In the genomic region with DNA sequence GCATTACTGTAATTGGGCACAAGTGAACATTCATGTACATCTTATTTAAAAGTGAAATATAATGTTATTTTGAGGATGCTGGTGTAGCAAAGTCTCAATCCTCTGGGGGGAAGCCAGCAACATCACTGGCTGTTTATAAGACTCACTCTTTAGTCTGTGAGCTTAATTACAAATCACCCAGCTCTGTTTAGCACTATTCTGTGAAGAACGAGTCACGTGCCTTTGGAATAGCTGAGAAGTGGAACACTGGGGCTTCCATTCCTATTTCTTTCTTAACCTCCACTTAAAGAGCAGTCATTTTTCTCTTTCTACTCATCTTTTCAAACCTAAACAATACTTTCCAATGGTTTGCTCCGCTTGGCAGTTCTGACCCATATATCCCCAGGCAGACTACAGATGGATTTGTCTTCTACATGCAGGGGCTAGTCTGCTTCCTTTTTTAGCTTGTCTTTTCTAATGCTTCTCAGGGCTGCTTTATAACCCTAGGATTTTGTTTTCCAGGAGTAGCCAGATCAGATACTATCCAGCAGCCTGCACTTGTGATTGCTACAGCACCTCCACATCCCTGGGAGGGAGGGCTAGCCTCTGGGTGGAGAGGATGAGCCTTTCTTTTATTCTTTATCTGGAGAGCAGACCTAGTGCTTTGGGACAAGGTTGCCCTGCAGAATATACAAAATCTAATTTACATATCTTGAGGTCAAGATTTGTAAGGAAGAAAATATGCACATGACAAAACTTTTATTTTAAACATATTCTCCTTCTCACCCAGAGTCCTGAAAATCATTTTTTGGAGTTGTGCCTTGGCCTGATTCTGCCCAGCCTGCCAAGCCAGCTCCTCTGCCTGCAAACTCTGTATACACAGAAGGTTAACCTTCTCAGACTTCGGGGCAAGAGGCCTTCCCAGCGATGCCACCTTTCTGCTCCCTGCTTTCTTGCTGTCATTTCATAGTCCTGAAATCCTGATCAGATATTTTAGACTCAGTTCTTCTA, we compare ENCODE assay signal across 15 cellular contexts.
DNase-seq lines count a peak whose midpoint lies in the region; ATAC-seq, FAIRE-seq and TF ChIP-seq lines count a peak whose summit lies in the region.
"Had no signal": no experiment of that assay in that cellular context is flagged by ENCODE, and none has a peak within 500 bp of the region (broad histone marks: within the 10 kb centered on the region; RNA-seq: fewer than 3 reads in every experiment).

No MANE protein-coding gene starts in this region.

- no peak for FAIRE-seq in bronchial epithelial cell (lab: Jason Lieb, UNC)
- FAIRE-seq: endometrium had no signal

- peaks cover 17% of the 10 kb centered on the region for H3K4me1 ChIP-seq in mesodermal cell (ENCODE audit: control insufficient read depth, insufficient read depth, low read length, poor library complexity, severe bottlenecking)
- H3K4me1 ChIP-seq: breast epithelium, tibial nerve had no signal

- H3K27ac Mint-ChIP-seq in type B pancreatic cell: peak overlapping the region; percentile 12
- no peak overlapping the region for H3K27ac Mint-ChIP-seq in activated CD4-positive, alpha-beta memory T cell treated with anti-CD3 and anti-CD28 coated beads for 36 hours
- no peak overlapping the region for H3K27ac Mint-ChIP-seq in CD4-positive, alpha-beta T cell

- peak overlapping the region; percentile 43 for H3K27ac ChIP-seq in mesodermal cell (ENCODE audit: low read depth, low read length, severe bottlenecking)
- no peak overlapping the region for H3K27ac ChIP-seq in CD4-positive, alpha-beta T cell (ENCODE audit: low read depth, low read length)
- H3K27ac ChIP-seq: breast epithelium, left ventricle myocardium inferior, tibial nerve had no signal

- no peaks in the 10 kb centered on the region for H3K9me3 ChIP-seq in mesodermal cell (ENCODE audit: control insufficient read depth, low read length)
- no peaks in the 10 kb centered on the region for H3K9me3 ChIP-seq in CD4-positive, alpha-beta T cell (ENCODE audit: control insufficient read depth, low read length)
- H3K9me3 ChIP-seq: breast epithelium, left ventricle myocardium inferior, tibial nerve had no signal

- peaks cover 18% of the 10 kb centered on the region for H3K4me1 Mint-ChIP-seq in type B pancreatic cell (ENCODE audit: unreplicated experiment)
- H3K4me1 Mint-ChIP-seq in activated CD4-positive, alpha-beta memory T cell treated with anti-CD3 and anti-CD28 coated beads for 36 hours (ENCODE audit: low read depth): no peaks in the 10 kb centered on the region
- no peaks in the 10 kb centered on the region for H3K4me1 Mint-ChIP-seq in CD4-positive, alpha-beta T cell (ENCODE audit: low read depth)

- POLR2A ChIA-PET in activated CD4-positive, alpha-beta memory T cell treated with anti-CD3 and anti-CD28 coated beads for 36 hours (lab: Charles Lee): no interaction called here
- POLR2A ChIA-PET in CD4-positive, alpha-beta T cell (lab: Charles Lee): no interaction called here

- H3K36me3 Mint-ChIP-seq in type B pancreatic cell: no peaks in the 10 kb centered on the region
- no peaks in the 10 kb centered on the region for H3K36me3 Mint-ChIP-seq in activated CD4-positive, alpha-beta memory T cell treated with anti-CD3 and anti-CD28 coated beads for 36 hours
- H3K36me3 Mint-ChIP-seq in CD4-positive, alpha-beta T cell (ENCODE audit: low read depth): no peaks in the 10 kb centered on the region

- TF ChIP-seq CTCF in bronchial epithelial cell (IDR thresholded peaks at IDR 0.05; ENCODE audit: insufficient read depth, low read length, severe bottlenecking) (no peak), type B pancreatic cell (conservative IDR thresholded peaks at IDR 0.05) (no peak)
- no peak for TF ChIP-seq CTCF in CD4-positive, alpha-beta T cell (IDR thresholded peaks at IDR 0.05)

- H3K36me3 ChIP-seq in bronchial epithelial cell (ENCODE audit: control insufficient read depth, insufficient read depth, low read length): no peaks in the 10 kb centered on the region
- no peaks in the 10 kb centered on the region for H3K36me3 ChIP-seq in mesodermal cell (ENCODE audit: control insufficient read depth, insufficient read depth, low read length)
- H3K36me3 ChIP-seq: breast epithelium, left ventricle myocardium inferior, tibial nerve had no signal

- CTCF ChIA-PET in activated CD4-positive, alpha-beta memory T cell treated with anti-CD3 and anti-CD28 coated beads for 36 hours (lab: Charles Lee): interaction anchor here (1.5 kb wide), 1 partner anchor 220 kb away, joined by 3 read pairs; no protein-coding TSS in a partner anchor
- CTCF ChIA-PET in CD4-positive, alpha-beta T cell (lab: Charles Lee): no interaction called here

- H3K27me3 Mint-ChIP-seq in type B pancreatic cell: no peaks in the 10 kb centered on the region
- H3K27me3 Mint-ChIP-seq in activated CD4-positive, alpha-beta memory T cell treated with anti-CD3 and anti-CD28 coated beads for 36 hours: peaks cover 2% of the 10 kb centered on the region
- H3K27me3 Mint-ChIP-seq in CD4-positive, alpha-beta T cell: peaks cover 6% of the 10 kb centered on the region

- 63 to 65% methylated on average over 3 of the region's 5 CpGs for WGBS in mesodermal cell (ENCODE audit: insufficient coverage in 2 of 2), 2 experiments

- H3K9me3 Mint-ChIP-seq in type B pancreatic cell: no peaks in the 10 kb centered on the region
- no peaks in the 10 kb centered on the region for H3K9me3 Mint-ChIP-seq in activated CD4-positive, alpha-beta memory T cell treated with anti-CD3 and anti-CD28 coated beads for 36 hours
- no peaks in the 10 kb centered on the region for H3K9me3 Mint-ChIP-seq in CD4-positive, alpha-beta T cell

- DNase-seq in left ventricle myocardium superior (no peak), Right ventricle myocardium inferior (ENCODE audit: missing footprints) (no peak), bronchial epithelial cell (ENCODE audit: low read depth) (peak; percentile 80), type B pancreatic cell (ENCODE audit: extremely low spot score, unreplicated experiment) (no peak)
- DNase-seq in activated CD4-positive, alpha-beta memory T cell treated with anti-CD3 and anti-CD28 coated beads for 36 hours: no peak
- DNase-seq in CD4-positive, alpha-beta T cell: no peak
- DNase-seq: activated naive CD4-positive, alpha-beta T cell; hippocampal formation; left ventricle myocardium inferior; stimulated activated CD4-positive, alpha-beta T cell treated with anti-CD3 and anti-CD28 coated beads, Interleukin-15, amount 100 ng/mL, for 24 hours had no signal

- intact Hi-C loops in left ventricle myocardium superior (cut with micrococcal nuclease) (no loop called here), Right ventricle myocardium inferior (cut with DNase I) (no loop called here)
- intact Hi-C loops in activated CD4-positive, alpha-beta memory T cell treated with anti-CD3 and anti-CD28 coated beads for 36 hours (cut with micrococcal nuclease): no loop called here
- intact Hi-C loops in CD4-positive, alpha-beta T cell (cut with DNase I, micrococcal nuclease): no loop called here

- H3K4me3 ChIP-seq in bronchial epithelial cell (ENCODE audit: low read depth, low read length) (no peak overlapping the region), mesodermal cell (ENCODE audit: extremely low read depth, insufficient read depth, low read length, poor library complexity, severe bottlenecking) (no peak overlapping the region)
- H3K4me3 ChIP-seq: breast epithelium, left ventricle myocardium inferior, tibial nerve had no signal

- ATAC-seq in left ventricle myocardium superior: peak; percentile 32
- no peak for ATAC-seq in Right ventricle myocardium inferior
- no peak for ATAC-seq in HG02840 (IDR thresholded peaks at IDR 0.05; ENCODE audit: low FRiP score, unreplicated experiment)
- ATAC-seq in CD4-positive, alpha-beta T cell (ENCODE audit: poor library complexity): no peak

- no peaks in the 10 kb centered on the region for H3K27me3 ChIP-seq in bronchial epithelial cell (ENCODE audit: control insufficient read depth, insufficient read depth, low read length)
- no peaks in the 10 kb centered on the region for H3K27me3 ChIP-seq in CD4-positive, alpha-beta T cell (ENCODE audit: control insufficient read depth, insufficient read depth, low read length)
- H3K27me3 ChIP-seq: breast epithelium, tibial nerve had no signal

- no peak overlapping the region for H3K4me3 Mint-ChIP-seq in type B pancreatic cell
- H3K4me3 Mint-ChIP-seq in activated CD4-positive, alpha-beta memory T cell treated with anti-CD3 and anti-CD28 coated beads for 36 hours: no peak overlapping the region
- H3K4me3 Mint-ChIP-seq in CD4-positive, alpha-beta T cell: no peak overlapping the region
